1 cellular context compared by ENCODE assay signal in the genomic region with DNA sequence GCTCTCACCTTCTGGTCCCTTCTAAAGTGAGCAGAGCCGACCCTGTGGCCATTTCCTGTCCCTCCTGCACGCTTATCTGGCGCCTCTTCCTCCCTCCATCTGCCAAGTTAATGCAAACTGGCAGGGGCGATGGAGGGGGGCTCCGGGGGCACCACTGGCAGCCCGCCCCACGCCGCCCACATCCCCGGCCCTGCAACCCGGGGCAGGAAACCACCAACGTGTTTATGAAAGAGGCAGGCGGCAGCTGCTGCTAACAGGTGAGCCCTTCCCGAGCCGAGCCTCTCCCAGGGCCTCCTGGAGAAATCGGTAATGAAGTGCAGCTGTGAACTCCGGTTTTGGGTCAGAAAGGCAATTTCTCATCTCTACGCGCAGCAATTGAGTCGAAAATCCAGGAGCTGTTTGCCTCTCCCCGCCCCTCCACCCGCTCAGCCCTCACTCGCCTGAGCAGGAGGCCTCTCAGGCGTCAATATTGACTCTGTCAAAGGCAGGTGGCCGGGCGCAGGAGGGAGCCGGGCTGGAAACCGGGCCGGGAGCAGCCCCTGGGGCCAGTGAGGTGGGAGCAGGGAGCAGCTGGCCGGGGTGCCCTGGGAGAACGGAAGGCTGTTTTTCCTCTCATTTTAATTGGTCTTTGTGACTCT.
TF ChIP-seq lines count a peak whose summit lies in the region.

No MANE protein-coding gene starts in this region.

TF ChIP-seq in HepG2, 621 proteins besides CTCF, POLR2A, EP300 and RAD21 (continued from another document and continues in another):
- TF ChIP-seq, protein P1, sequence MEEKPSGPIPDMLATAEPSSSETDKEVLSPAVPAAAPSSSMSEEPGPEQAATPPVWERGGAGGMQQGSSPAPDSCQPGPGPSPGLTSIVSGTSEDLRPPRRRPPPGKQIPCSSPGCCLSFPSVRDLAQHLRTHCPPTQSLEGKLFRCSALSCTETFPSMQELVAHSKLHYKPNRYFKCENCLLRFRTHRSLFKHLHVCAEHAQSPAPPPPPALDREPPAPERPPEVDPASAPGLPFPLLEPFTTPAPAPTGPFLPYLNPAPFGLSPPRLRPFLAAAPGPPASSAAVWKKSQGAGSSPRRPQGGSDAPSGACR (CRISPR knock-in tag; IDR thresholded peaks at IDR 0.05) = peak; percentile 75; the same call in 1 of the 2 replicates
- TF ChIP-seq, protein P2, sequence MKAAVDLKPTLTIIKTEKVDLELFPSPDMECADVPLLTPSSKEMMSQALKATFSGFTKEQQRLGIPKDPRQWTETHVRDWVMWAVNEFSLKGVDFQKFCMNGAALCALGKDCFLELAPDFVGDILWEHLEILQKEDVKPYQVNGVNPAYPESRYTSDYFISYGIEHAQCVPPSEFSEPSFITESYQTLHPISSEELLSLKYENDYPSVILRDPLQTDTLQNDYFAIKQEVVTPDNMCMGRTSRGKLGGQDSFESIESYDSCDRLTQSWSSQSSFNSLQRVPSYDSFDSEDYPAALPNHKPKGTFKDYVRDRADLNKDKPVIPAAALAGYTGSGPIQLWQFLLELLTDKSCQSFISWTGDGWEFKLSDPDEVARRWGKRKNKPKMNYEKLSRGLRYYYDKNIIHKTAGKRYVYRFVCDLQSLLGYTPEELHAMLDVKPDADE (CRISPR knock-in tag; IDR thresholded peaks at IDR 0.05) = no peak
- TF ChIP-seq, protein P3, sequence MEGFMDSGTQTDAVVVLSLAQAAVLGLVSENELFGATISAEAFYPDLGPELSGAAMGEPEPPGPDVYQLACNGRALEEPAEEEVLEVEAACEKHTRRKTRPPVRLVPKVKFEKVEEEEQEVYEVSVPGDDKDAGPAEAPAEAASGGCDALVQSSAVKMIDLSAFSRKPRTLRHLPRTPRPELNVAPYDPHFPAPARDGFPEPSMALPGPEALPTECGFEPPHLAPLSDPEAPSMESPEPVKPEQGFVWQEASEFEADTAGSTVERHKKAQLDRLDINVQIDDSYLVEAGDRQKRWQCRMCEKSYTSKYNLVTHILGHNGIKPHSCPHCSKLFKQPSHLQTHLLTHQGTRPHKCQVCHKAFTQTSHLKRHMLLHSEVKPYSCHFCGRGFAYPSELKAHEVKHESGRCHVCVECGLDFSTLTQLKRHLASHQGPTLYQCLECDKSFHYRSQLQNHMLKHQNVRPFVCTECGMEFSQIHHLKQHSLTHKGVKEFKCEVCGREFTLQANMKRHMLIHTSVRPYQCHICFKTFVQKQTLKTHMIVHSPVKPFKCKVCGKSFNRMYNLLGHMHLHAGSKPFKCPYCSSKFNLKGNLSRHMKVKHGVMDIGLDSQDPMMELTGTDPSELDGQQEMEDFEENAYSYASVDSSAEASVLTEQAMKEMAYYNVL (CRISPR knock-in tag; IDR thresholded peaks at IDR 0.05; ENCODE audit: borderline replicate concordance) = peak; percentile 91
- TF ChIP-seq EEA1 (CRISPR knock-in tag; IDR thresholded peaks at IDR 0.05; ENCODE audit: borderline replicate concordance) (peak; percentile 22; the same call in 1 of the 2 replicates), MIXL1 (CRISPR knock-in tag; IDR thresholded peaks at IDR 0.05) (peak; percentile 83), SUZ12 (IDR thresholded peaks at IDR 0.05; ENCODE audit: low read depth, low read length) (no peak), ZNF260 (CRISPR knock-in tag; IDR thresholded peaks at IDR 0.05; ENCODE audit: borderline replicate concordance, low read depth) (0 out of 2 replicates have a peak, but pooled peaks have one; percentile 57), ARHGAP35 (CRISPR knock-in tag; IDR thresholded peaks at IDR 0.05; ENCODE audit: borderline replicate concordance) (peak; percentile 63; the same call in 1 of the 2 replicates), KAT7 (CRISPR knock-in tag; IDR thresholded peaks at IDR 0.05; ENCODE audit: borderline replicate concordance) (0 out of 2 replicates have a peak, but pooled peaks have one; percentile 47), ZNF432 (CRISPR knock-in tag; IDR thresholded peaks at IDR 0.05; ENCODE audit: borderline replicate concordance) (no peak), ZFP41 (CRISPR knock-in tag; IDR thresholded peaks at IDR 0.05; ENCODE audit: borderline replicate concordance) (peak; percentile 76; the same call in 1 of the 2 replicates), SALL2 (CRISPR knock-in tag; IDR thresholded peaks at IDR 0.05) (peak; percentile 79), KLF11 (CRISPR knock-in tag; IDR thresholded peaks at IDR 0.05) (peak; percentile 91), ZNF556 (CRISPR knock-in tag; IDR thresholded peaks at IDR 0.05; ENCODE audit: borderline replicate concordance) (0 out of 2 replicates have a peak, but pooled peaks have one; percentile 14), MEF2D (CRISPR knock-in tag; IDR thresholded peaks at IDR 0.05) (peak; percentile 96), MTA1 (CRISPR knock-in tag; IDR thresholded peaks at IDR 0.05; ENCODE audit: borderline replicate concordance) (peak; percentile 77; the same call in 1 of the 2 replicates), RFX5 (IDR thresholded peaks at IDR 0.05; ENCODE audit: low read depth, low read length) (no peak), GTF3A (CRISPR knock-in tag; conservative IDR thresholded peaks at IDR 0.05) (no peak), MIER3 (CRISPR knock-in tag; IDR thresholded peaks at IDR 0.05; ENCODE audit: borderline replicate concordance) (peak; percentile 83; the same call in 1 of the 2 replicates), ZFP1 (CRISPR knock-in tag; IDR thresholded peaks at IDR 0.05) (no peak; the same call in 1 of the 2 replicates), ZNF629 (CRISPR knock-in tag; conservative IDR thresholded peaks at IDR 0.05) (no peak; the same call in 1 of the 2 replicates), HHEX (CRISPR knock-in tag; IDR thresholded peaks at IDR 0.05) (peak; percentile 77), ZMAT3 (CRISPR knock-in tag; conservative IDR thresholded peaks at IDR 0.05) (peak; percentile 96), HIVEP1 (CRISPR knock-in tag; IDR thresholded peaks at IDR 0.05) (peak; percentile 92), ZNF567 (CRISPR knock-in tag; IDR thresholded peaks at IDR 0.05; ENCODE audit: borderline replicate concordance) (peak; percentile 82; the same call in 1 of the 2 replicates), SMAD3 (CRISPR knock-in tag; IDR thresholded peaks at IDR 0.05) (peak; percentile 89; the same call in 1 of the 2 replicates), ZSCAN25 (CRISPR knock-in tag; IDR thresholded peaks at IDR 0.05) (peak; percentile 91), JUND (CRISPR knock-in tag; IDR thresholded peaks at IDR 0.05) (no peak), FOXJ3 (CRISPR knock-in tag; IDR thresholded peaks at IDR 0.05; ENCODE audit: borderline replicate concordance) (peak; percentile 73; the same call in 1 of the 2 replicates), SNRNP70 (IDR thresholded peaks at IDR 0.05; ENCODE audit: low read depth, low read length) (no peak), ZNF235 (CRISPR knock-in tag; IDR thresholded peaks at IDR 0.05; ENCODE audit: borderline replicate concordance) (peak; percentile 82; the same call in 1 of the 2 replicates), ZNF326 (CRISPR knock-in tag; IDR thresholded peaks at IDR 0.05; ENCODE audit: borderline replicate concordance) (no peak), YY1 (IDR thresholded peaks at IDR 0.05; ENCODE audit: insufficient read depth, insufficient replicate concordance, low read depth, low read length) (peak; percentile 50), ERF (CRISPR knock-in tag; IDR thresholded peaks at IDR 0.05) (peak; percentile 98), ZNF530 (CRISPR knock-in tag; IDR thresholded peaks at IDR 0.05; ENCODE audit: low read depth) (no peak), ZNF883 (CRISPR knock-in tag; IDR thresholded peaks at IDR 0.05; ENCODE audit: not compliant biosample characterization) (peak; percentile 55), FLYWCH1 (CRISPR knock-in tag; IDR thresholded peaks at IDR 0.05) (peak; percentile 56; the same call in 1 of the 2 replicates), PHF21A (CRISPR knock-in tag; IDR thresholded peaks at IDR 0.05) (peak; percentile 99), ZNF775 (CRISPR knock-in tag; IDR thresholded peaks at IDR 0.05; ENCODE audit: borderline replicate concordance) (no peak), ZNF557 (CRISPR knock-in tag; IDR thresholded peaks at IDR 0.05) (0 out of 2 replicates have a peak, but pooled peaks have one; percentile 66)
- TF ChIP-seq, protein P4, sequence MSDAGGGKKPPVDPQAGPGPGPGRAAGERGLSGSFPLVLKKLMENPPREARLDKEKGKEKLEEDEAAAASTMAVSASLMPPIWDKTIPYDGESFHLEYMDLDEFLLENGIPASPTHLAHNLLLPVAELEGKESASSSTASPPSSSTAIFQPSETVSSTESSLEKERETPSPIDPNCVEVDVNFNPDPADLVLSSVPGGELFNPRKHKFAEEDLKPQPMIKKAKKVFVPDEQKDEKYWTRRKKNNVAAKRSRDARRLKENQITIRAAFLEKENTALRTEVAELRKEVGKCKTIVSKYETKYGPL (CRISPR knock-in tag; IDR thresholded peaks at IDR 0.05) = peak; percentile 77; the same call in 1 of the 2 replicates
- TF ChIP-seq, protein P5, sequence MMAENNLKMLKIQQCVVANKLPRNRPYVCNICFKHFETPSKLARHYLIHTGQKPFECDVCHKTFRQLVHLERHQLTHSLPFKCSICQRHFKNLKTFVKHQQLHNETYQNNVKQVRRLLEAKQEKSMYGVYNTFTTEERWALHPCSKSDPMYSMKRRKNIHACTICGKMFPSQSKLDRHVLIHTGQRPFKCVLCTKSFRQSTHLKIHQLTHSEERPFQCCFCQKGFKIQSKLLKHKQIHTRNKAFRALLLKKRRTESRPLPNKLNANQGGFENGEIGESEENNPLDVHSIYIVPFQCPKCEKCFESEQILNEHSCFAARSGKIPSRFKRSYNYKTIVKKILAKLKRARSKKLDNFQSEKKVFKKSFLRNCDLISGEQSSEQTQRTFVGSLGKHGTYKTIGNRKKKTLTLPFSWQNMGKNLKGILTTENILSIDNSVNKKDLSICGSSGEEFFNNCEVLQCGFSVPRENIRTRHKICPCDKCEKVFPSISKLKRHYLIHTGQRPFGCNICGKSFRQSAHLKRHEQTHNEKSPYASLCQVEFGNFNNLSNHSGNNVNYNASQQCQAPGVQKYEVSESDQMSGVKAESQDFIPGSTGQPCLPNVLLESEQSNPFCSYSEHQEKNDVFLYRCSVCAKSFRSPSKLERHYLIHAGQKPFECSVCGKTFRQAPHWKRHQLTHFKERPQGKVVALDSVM (CRISPR knock-in tag; IDR thresholded peaks at IDR 0.05) = 0 out of 2 replicates have a peak, but pooled peaks have one; percentile 55
- TF ChIP-seq, protein P6, sequence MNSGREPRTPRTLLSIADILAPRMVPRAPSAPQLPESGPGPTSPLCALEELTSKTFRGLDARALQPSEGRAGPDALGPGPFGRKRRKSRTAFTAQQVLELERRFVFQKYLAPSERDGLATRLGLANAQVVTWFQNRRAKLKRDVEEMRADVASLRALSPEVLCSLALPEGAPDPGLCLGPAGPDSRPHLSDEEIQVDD (CRISPR knock-in tag; IDR thresholded peaks at IDR 0.05; ENCODE audit: borderline replicate concordance) = peak; percentile 63; the same call in 1 of the 2 replicates
- TF ChIP-seq, protein P7, sequence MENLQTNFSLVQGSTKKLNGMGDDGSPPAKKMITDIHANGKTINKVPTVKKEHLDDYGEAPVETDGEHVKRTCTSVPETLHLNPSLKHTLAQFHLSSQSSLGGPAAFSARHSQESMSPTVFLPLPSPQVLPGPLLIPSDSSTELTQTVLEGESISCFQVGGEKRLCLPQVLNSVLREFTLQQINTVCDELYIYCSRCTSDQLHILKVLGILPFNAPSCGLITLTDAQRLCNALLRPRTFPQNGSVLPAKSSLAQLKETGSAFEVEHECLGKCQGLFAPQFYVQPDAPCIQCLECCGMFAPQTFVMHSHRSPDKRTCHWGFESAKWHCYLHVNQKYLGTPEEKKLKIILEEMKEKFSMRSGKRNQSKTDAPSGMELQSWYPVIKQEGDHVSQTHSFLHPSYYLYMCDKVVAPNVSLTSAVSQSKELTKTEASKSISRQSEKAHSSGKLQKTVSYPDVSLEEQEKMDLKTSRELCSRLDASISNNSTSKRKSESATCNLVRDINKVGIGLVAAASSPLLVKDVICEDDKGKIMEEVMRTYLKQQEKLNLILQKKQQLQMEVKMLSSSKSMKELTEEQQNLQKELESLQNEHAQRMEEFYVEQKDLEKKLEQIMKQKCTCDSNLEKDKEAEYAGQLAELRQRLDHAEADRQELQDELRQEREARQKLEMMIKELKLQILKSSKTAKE (CRISPR knock-in tag; IDR thresholded peaks at IDR 0.05; ENCODE audit: borderline replicate concordance) = peak; percentile 89
- TF ChIP-seq, protein P8, sequence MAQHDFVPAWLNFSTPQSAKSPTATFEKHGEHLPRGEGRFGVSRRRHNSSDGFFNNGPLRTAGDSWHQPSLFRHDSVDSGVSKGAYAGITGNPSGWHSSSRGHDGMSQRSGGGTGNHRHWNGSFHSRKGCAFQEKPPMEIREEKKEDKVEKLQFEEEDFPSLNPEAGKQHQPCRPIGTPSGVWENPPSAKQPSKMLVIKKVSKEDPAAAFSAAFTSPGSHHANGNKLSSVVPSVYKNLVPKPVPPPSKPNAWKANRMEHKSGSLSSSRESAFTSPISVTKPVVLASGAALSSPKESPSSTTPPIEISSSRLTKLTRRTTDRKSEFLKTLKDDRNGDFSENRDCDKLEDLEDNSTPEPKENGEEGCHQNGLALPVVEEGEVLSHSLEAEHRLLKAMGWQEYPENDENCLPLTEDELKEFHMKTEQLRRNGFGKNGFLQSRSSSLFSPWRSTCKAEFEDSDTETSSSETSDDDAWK (CRISPR knock-in tag; IDR thresholded peaks at IDR 0.05) = no peak
- TF ChIP-seq, protein P9, sequence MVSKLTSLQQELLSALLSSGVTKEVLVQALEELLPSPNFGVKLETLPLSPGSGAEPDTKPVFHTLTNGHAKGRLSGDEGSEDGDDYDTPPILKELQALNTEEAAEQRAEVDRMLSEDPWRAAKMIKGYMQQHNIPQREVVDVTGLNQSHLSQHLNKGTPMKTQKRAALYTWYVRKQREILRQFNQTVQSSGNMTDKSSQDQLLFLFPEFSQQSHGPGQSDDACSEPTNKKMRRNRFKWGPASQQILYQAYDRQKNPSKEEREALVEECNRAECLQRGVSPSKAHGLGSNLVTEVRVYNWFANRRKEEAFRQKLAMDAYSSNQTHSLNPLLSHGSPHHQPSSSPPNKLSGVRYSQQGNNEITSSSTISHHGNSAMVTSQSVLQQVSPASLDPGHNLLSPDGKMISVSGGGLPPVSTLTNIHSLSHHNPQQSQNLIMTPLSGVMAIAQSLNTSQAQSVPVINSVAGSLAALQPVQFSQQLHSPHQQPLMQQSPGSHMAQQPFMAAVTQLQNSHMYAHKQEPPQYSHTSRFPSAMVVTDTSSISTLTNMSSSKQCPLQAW (CRISPR knock-in tag; IDR thresholded peaks at IDR 0.05) = peak; percentile 98
- TF ChIP-seq, protein P10, sequence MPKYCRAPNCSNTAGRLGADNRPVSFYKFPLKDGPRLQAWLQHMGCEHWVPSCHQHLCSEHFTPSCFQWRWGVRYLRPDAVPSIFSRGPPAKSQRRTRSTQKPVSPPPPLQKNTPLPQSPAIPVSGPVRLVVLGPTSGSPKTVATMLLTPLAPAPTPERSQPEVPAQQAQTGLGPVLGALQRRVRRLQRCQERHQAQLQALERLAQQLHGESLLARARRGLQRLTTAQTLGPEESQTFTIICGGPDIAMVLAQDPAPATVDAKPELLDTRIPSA (CRISPR knock-in tag; IDR thresholded peaks at IDR 0.05; ENCODE audit: borderline replicate concordance) = peak; percentile 93
